21 cellular contexts compared by ENCODE assay signal in genomic region chr4:110347805-110348204, GRCh38.
"Had no signal": no experiment of that assay in that cellular context is flagged by ENCODE, and none has a peak within 500 bp of the region (broad histone marks: within the 10 kb centered on the region; RNA-seq: fewer than 3 reads in every experiment).

No MANE protein-coding gene starts in this region.

- H3K27me3 ChIP-seq: heart left ventricle, hepatocyte, neural progenitor cell, ovary, right atrium auricular region, suprapubic skin, tibial artery, upper lobe of right lung had no signal

- H3K4me1 ChIP-seq: heart left ventricle, neural progenitor cell, right atrium auricular region, spleen, suprapubic skin, tibial artery, upper lobe of right lung had no signal

- H3K9me3 ChIP-seq: heart left ventricle, neutrophil, ovary, right atrium auricular region, suprapubic skin, thoracic aorta, tibial artery, upper lobe of right lung had no signal

- DNase-seq: glutamatergic neuron; heart left ventricle; islet precursor cell; natural killer cell; nephron progenitor cell; ovary; spleen; stimulated activated CD4-positive, alpha-beta T cell treated with anti-CD3 and anti-CD28 coated beads, Interleukin-4, amount 100 ng/mL, for 24 hours; stimulated activated naive CD4-positive, alpha-beta T cell; tibial artery; trophoblast cell; upper lobe of right lung had no signal

- H3K4me2 ChIP-seq: hepatocyte, neural progenitor cell had no signal

- H3K9ac ChIP-seq: neural progenitor cell had no signal

- H2AFZ ChIP-seq: hepatocyte, neural progenitor cell had no signal

- H3K4me3 ChIP-seq: heart left ventricle, hepatocyte, neural progenitor cell, ovary, right atrium auricular region, skin epidermis, spleen, suprapubic skin, thoracic aorta, tibial artery, upper lobe of right lung had no signal

- H3K36me3 ChIP-seq: heart left ventricle, neural progenitor cell, neutrophil, ovary, right atrium auricular region, spleen, suprapubic skin, thoracic aorta, tibial artery, upper lobe of right lung had no signal

- ATAC-seq: heart left ventricle; sciatic nerve; stimulated activated effector memory CD8-positive, alpha-beta T cell treated with anti-CD3 and anti-CD28 coated beads, Interleukin-12 subunit alpha, Interleukin-12 subunit beta, amount 100 ng/mL, for 72 hours; upper lobe of right lung had no signal

- H3K27ac ChIP-seq: heart left ventricle, hepatocyte, neural progenitor cell, neutrophil, ovary, right atrium auricular region, skin epidermis, spleen, suprapubic skin, thoracic aorta, tibial artery, upper lobe of right lung had no signal
